In the genomic region with DNA sequence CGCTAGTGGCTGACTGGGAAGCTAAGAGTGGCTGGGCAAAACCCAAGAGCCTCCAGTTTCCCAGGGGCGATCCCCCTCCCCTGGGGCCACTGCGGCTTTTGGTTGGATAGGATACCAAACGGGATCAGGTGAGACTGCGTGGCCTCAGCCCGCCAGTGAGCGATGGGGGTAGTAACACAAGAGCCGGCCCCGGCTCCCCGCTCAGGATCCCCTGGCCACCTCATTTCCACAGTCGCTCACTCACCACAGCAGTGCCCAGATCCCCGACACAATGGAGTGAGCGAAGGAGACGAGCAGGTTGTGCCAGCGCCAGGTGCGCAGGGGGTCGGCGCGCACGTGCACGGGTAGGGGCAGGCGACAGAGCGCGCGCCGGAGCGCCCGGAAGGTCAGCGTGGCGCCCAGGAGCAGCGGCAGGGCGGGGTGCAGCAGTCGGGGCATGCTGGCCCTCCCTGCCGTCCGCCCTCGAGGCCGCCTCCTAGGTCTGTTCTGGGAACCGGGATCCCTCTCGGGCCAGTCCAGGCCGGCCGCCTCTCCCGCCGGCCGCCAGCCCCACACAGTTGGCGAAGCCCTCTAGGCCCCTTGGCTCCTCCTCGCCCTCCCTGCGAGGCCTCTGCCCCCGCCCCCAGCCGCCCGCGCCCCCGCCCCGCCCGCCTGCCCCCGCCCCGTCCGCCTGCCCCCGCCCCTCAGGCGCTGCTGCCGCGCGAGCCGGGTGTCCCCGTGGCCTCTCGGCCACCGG, we compare ENCODE assay signal across 8 cellular contexts. TPM values are rescaled to one million over a fixed set of nuclear protein-coding genes. Genes with fewer than 3 reads are reported as not detected.
DNase-seq lines count a peak whose midpoint lies in the region; ATAC-seq and TF ChIP-seq lines count a peak whose summit lies in the region.

A gene with protein sequence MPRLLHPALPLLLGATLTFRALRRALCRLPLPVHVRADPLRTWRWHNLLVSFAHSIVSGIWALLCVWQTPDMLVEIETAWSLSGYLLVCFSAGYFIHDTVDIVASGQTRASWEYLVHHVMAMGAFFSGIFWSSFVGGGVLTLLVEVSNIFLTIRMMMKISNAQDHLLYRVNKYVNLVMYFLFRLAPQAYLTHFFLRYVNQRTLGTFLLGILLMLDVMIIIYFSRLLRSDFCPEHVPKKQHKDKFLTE (minus strand): TSS at position 574 of the 736 bp plus-strand sequence. CDS start 136 bp downstream, at position 438.

- ATAC-seq in GM21381 (IDR thresholded peaks at IDR 0.05; ENCODE audit: unreplicated experiment) = peak; percentile 5
- no peak for ATAC-seq in GM21390 (IDR thresholded peaks at IDR 0.05; ENCODE audit: unreplicated experiment)

- no peaks in the 10 kb centered on the region for H3K27me3 ChIP-seq in mammary epithelial cell (ENCODE audit: insufficient read depth, low read length)

- peaks cover 55% of the 10 kb centered on the region for H3K4me1 ChIP-seq in mammary epithelial cell (ENCODE audit: insufficient read depth, low read length)

- no peaks in the 10 kb centered on the region for H3K9me3 ChIP-seq in mammary epithelial cell (replicated peaks; ENCODE audit: insufficient read depth, low read length)

- WGBS in mammary epithelial cell (ENCODE audit: low coverage, missing lambda C conversion rate) = 0% methylated on average over 2 of the region's 66 CpGs

- H2AFZ ChIP-seq in mammary epithelial cell (ENCODE audit: low read depth, low read length) = peak within 1 kb of the TSS; percentile 81

- in situ Hi-C loops in mammary epithelial cell (cut with MboI; ENCODE audit: low sequenced_read_pairs in 2 of 2) = loop anchor here in 1 of 2 donors (25.0 kb wide), 1 partner anchor 386 kb away; no protein-coding TSS in a partner anchor

- no TSS peak for BruUV-seq in mammary epithelial cell (replicated peaks; lab: Mats Ljungman, UMichigan)

- intact Hi-C loops in mammary epithelial cell (cut with micrococcal nuclease) = loop anchor here (2.0 kb wide), 1 partner anchor 391 kb away; no protein-coding TSS in a partner anchor

- peaks cover 38% of the 10 kb centered on the region for H3K79me2 ChIP-seq in mammary epithelial cell (ENCODE audit: insufficient read depth, low read length)

- H3K4me1 Mint-ChIP-seq in T-helper 2 cell treated with Interferon-gamma antibody and Interleukin-4, amounts not matched to agents 5 μg/mL and 100 μg/mL, for 36 hours (ENCODE audit: low read depth) = peaks cover 47% of the 10 kb centered on the region

- dilution Hi-C loops in mammary epithelial cell (cut with HindIII; ENCODE audit: low sequenced_read_pairs) = no loop called here

- H3K4me3 Mint-ChIP-seq in T-helper 2 cell treated with Interferon-gamma antibody and Interleukin-4, amounts not matched to agents 5 μg/mL and 100 μg/mL, for 36 hours = peak within 1 kb of the TSS; percentile 98

- no peaks in the 10 kb centered on the region for H4K20me1 ChIP-seq in mammary epithelial cell (ENCODE audit: insufficient read depth, low read length)

- H3K9ac ChIP-seq in mammary epithelial cell (ENCODE audit: insufficient read depth, low read length) = peak within 1 kb of the TSS; percentile 94

- peak within 1 kb of the TSS; percentile 98 for H3K27ac Mint-ChIP-seq in T-helper 2 cell treated with Interferon-gamma antibody and Interleukin-4, amounts not matched to agents 5 μg/mL and 100 μg/mL, for 36 hours

- H3K27me3 Mint-ChIP-seq in T-helper 2 cell treated with Interferon-gamma antibody and Interleukin-4, amounts not matched to agents 5 μg/mL and 100 μg/mL, for 36 hours (ENCODE audit: low read depth) = no peaks in the 10 kb centered on the region

- CTCF ChIA-PET in mammary epithelial cell (lab: Charles Lee; ENCODE audit: low non-redundant PET) = interaction anchor here (0.9 to 2.5 kb wide), 3 partner anchors 20 to 153 kb away, joined by 3 to 49 read pairs (median 16); no protein-coding TSS in a partner anchor

- H3K4me2 ChIP-seq in mammary epithelial cell (ENCODE audit: insufficient read depth, low read depth, low read length) = peak within 1 kb of the TSS; percentile 100

- peak; percentile 89 for DNase-seq in NCI-H146 (lab: John Stamatoyannopoulos, UW)
- peak; percentile 72 for DNase-seq in T-helper 2 cell treated with Interferon-gamma antibody and Interleukin-4, amounts not matched to agents 5 μg/mL and 100 μg/mL, for 36 hours (ENCODE audit: low spot score)
- peak; percentile 89 for DNase-seq in mammary epithelial cell
- DNase-seq in iris pigment epithelial cell (ENCODE audit: low read depth) = peak; percentile 76
- DNase-seq in stimulated activated CD4-positive, alpha-beta T cell treated with anti-CD3 and anti-CD28 coated beads, Interleukin-1b, Interleukin-23, amount 100 ng/mL, for 4 hours (ENCODE audit: low read depth in 2 of 2) = peak; percentile 47 to 68

- H3K27ac ChIP-seq in C4-2B (peak within 1 kb of the TSS; percentile 97), mammary epithelial cell (ENCODE audit: insufficient read depth, low read depth, low read length) (peak within 1 kb of the TSS; percentile 96)

- H3K36me3 Mint-ChIP-seq in T-helper 2 cell treated with Interferon-gamma antibody and Interleukin-4, amounts not matched to agents 5 μg/mL and 100 μg/mL, for 36 hours (ENCODE audit: low read depth) = peaks cover 38% of the 10 kb centered on the region

- no peaks in the 10 kb centered on the region for H3K9me3 Mint-ChIP-seq in T-helper 2 cell treated with Interferon-gamma antibody and Interleukin-4, amounts not matched to agents 5 μg/mL and 100 μg/mL, for 36 hours

- peak within 1 kb of the TSS; percentile 78 to 86 (median 79) for H3K4me3 ChIP-seq in mammary epithelial cell (replicated peaks in 1 of 3; ENCODE audit: insufficient read depth in 1 of 3, low read depth in 2 of 3, low read length in 3 of 3)

- TF ChIP-seq CTCF in C4-2B (conservative IDR thresholded peaks at IDR 0.05) = no peak
- no peak for TF ChIP-seq CTCF in mammary epithelial cell (conservative IDR thresholded peaks at IDR 0.05 in 1 of 2, IDR thresholded peaks at IDR 0.05 in 1 of 2; ENCODE audit: extremely low read depth in 1 of 2, insufficient read depth in 1 of 2, low read depth in 1 of 2, low read length in 2 of 2)

- H3K36me3 ChIP-seq in mammary epithelial cell (ENCODE audit: insufficient read depth, low read length) = peaks cover 26% of the 10 kb centered on the region

RNA-seq across cellular contexts. Expression of the gene that starts here (rescaled TPM):
- 10 to 100 TPM in 1 of 2 donors, 1 to 10 TPM in 1; 4.7 to 16.7 TPM for total RNA-seq in mammary epithelial cell
- 19.8 TPM for polyA plus RNA-seq in mammary epithelial cell
- polyA minus RNA-seq in mammary epithelial cell = 10.1 TPM
